Comparison of ENCODE assay signal across 25 cellular contexts in genomic region chr15:82649226-82649999, GRCh38. TPM values are rescaled to one million over a fixed set of nuclear protein-coding genes. Genes with fewer than 3 reads are reported as not detected.
A peak's percentile ranks its signal among the peaks of the same experiment; 100 is the strongest.
DNase-seq lines count a peak whose midpoint lies in the region; ATAC-seq and TF ChIP-seq lines count a peak whose summit lies in the region.
"Had no signal": no experiment of that assay in that cellular context is flagged by ENCODE, and none has a peak within 500 bp of the region (broad histone marks: within the 10 kb centered on the region; RNA-seq: fewer than 3 reads in every experiment).

No MANE protein-coding gene starts in this region.

- no peak overlapping the region for H3K9ac ChIP-seq in Karpas-422 (ENCODE audit: low read length)
- H3K9ac ChIP-seq: KMS-11 had no signal

- no peak for DNase-seq in CD4-positive, alpha-beta memory T cell
- no peak for DNase-seq in Karpas-422
- peak; percentile 50 for DNase-seq in cerebellum (ENCODE audit: low spot score)
- DNase-seq in dedifferentiated amniotic fluid mesenchymal stem cell (ENCODE audit: extremely low spot score): no peak
- no peak for DNase-seq in NCI-H446 treated with DMSO at 0.1 percent for 48 hours (lab: John Stamatoyannopoulos, UW)
- DNase-seq: activated CD4-positive, alpha-beta T cell treated with anti-CD3 and anti-CD28 coated beads for 1 hour; activated CD8-positive, alpha-beta memory T cell treated with anti-CD3 and anti-CD28 coated beads, Interleukin-2, amount 10 ng/mL, durations not matched to agents 7 days and 5 days; activated gamma-delta T cell; aorta; colonic mucosa; COR-L47; EL; foreskin keratinocyte; HFFc6; NCI-H1092 treated with DMSO at 0.1 percent for 48 hours; NCI-H2081 treated with DMSO at 0.1 percent for 48 hours; NCI-H510A treated with DMSO at 0.1 percent for 48 hours; Right ventricle myocardium superior; stimulated activated CD4-positive, alpha-beta T cell treated with anti-CD3 and anti-CD28 coated beads, Interleukin-2, amount 100 ng/mL, for 24 hours had no signal

- H4K20me1 ChIP-seq in Karpas-422 (ENCODE audit: insufficient read depth, low read depth, low read length): no peaks in the 10 kb centered on the region

- no peaks in the 10 kb centered on the region for H3K36me3 Mint-ChIP-seq in CD4-positive, alpha-beta memory T cell
- H3K36me3 Mint-ChIP-seq in nephron (ENCODE audit: low read depth): no peaks in the 10 kb centered on the region
- H3K36me3 Mint-ChIP-seq: activated CD8-positive, alpha-beta memory T cell treated with anti-CD3 and anti-CD28 coated beads, Interleukin-2, amount 10 ng/mL, durations not matched to agents 7 days and 5 days had no signal

- H3K4me2 ChIP-seq in Karpas-422 (ENCODE audit: low read depth, low read length, poor library complexity, severe bottlenecking): peak overlapping the region; percentile 21
- H3K4me2 ChIP-seq: KMS-11 had no signal

- H3K36me3 ChIP-seq in CD4-positive, alpha-beta memory T cell (ENCODE audit: insufficient read depth, low read length): no peaks in the 10 kb centered on the region
- no peaks in the 10 kb centered on the region for H3K36me3 ChIP-seq in Karpas-422 (ENCODE audit: insufficient read depth, low read length)
- H3K36me3 ChIP-seq: colonic mucosa, ovary, vagina had no signal

- H3K27ac ChIP-seq in CD4-positive, alpha-beta memory T cell (ENCODE audit: low read depth, low read length): no peak overlapping the region
- H3K27ac ChIP-seq in Karpas-422 (ENCODE audit: low read length): no peak overlapping the region
- H3K27ac ChIP-seq: colonic mucosa, foreskin keratinocyte, KMS-11 had no signal

- H3K79me2 ChIP-seq in Karpas-422 (ENCODE audit: low read length): no peaks in the 10 kb centered on the region

- POLR2A ChIA-PET in CD4-positive, alpha-beta memory T cell (lab: Charles Lee; ENCODE audit: partially characterized antibody): interaction anchor here (1.1 kb wide), 1 partner anchor 30 kb away, joined by 3 read pairs; no protein-coding TSS in a partner anchor

- peaks cover 12% of the 10 kb centered on the region for H3K27me3 ChIP-seq in CD4-positive, alpha-beta memory T cell (ENCODE audit: insufficient read depth, low read length)
- H3K27me3 ChIP-seq in Karpas-422 (ENCODE audit: low read length): no peaks in the 10 kb centered on the region
- H3K27me3 ChIP-seq: ovary, vagina had no signal

- no peaks in the 10 kb centered on the region for H3K9me3 ChIP-seq in CD4-positive, alpha-beta memory T cell (ENCODE audit: control insufficient read depth in 1 of 2, low read length in 2 of 2)
- H3K9me3 ChIP-seq in Karpas-422 (ENCODE audit: low read length): no peaks in the 10 kb centered on the region
- H3K9me3 ChIP-seq: colonic mucosa, ovary, vagina had no signal

- H3K4me3 ChIP-seq in CD4-positive, alpha-beta memory T cell (ENCODE audit: low read length in 2 of 2): no peak overlapping the region
- H3K4me3 ChIP-seq in Karpas-422 (ENCODE audit: low read length): no peak overlapping the region
- H3K4me3 ChIP-seq: colonic mucosa had no signal

- H3K27ac Mint-ChIP-seq in CD4-positive, alpha-beta memory T cell: no peak overlapping the region
- no peak overlapping the region for H3K27ac Mint-ChIP-seq in nephron
- H3K27ac Mint-ChIP-seq: activated CD8-positive, alpha-beta memory T cell treated with anti-CD3 and anti-CD28 coated beads, Interleukin-2, amount 10 ng/mL, durations not matched to agents 7 days and 5 days; HFFc6 had no signal

- no peak overlapping the region for H2AFZ ChIP-seq in Karpas-422 (ENCODE audit: low read length)

- peaks cover 3 to 15% (median 9%) of the 10 kb centered on the region in 4 donors for H3K4me1 Mint-ChIP-seq in CD4-positive, alpha-beta memory T cell
- H3K4me1 Mint-ChIP-seq in nephron: no peaks in the 10 kb centered on the region

- CTCF ChIA-PET in CD4-positive, alpha-beta memory T cell (lab: Charles Lee; ENCODE audit: partially characterized antibody): interaction anchor here (1.0 kb wide), 1 partner anchor 10 kb away, joined by 3 read pairs; no protein-coding TSS in a partner anchor

- intact Hi-C loops in CD4-positive, alpha-beta memory T cell (cut with micrococcal nuclease): no loop called here

- peaks cover 30 to 36% of the 10 kb centered on the region in 2 donors for H3K27me3 Mint-ChIP-seq in CD4-positive, alpha-beta memory T cell
- H3K27me3 Mint-ChIP-seq in nephron (ENCODE audit: low read depth): peaks cover 92% of the 10 kb centered on the region

- H3K9me2 ChIP-seq in Karpas-422 (replicated peaks; ENCODE audit: insufficient read depth, low read length): no peaks in the 10 kb centered on the region

- TF ChIP-seq CTCF in nephron (IDR thresholded peaks at IDR 0.05; ENCODE audit: unreplicated experiment in 3 of 3): no peak

- H3K9me3 Mint-ChIP-seq in CD4-positive, alpha-beta memory T cell: peaks cover 0 to 3% (median 0%) of the 10 kb centered on the region in 8 donors
- no peaks in the 10 kb centered on the region for H3K9me3 Mint-ChIP-seq in nephron
- H3K9me3 Mint-ChIP-seq: HFFc6 had no signal

- peak overlapping the region in 6 of 8 donors; percentile 33 to 84 (median 70) for H3K4me3 Mint-ChIP-seq in CD4-positive, alpha-beta memory T cell
- peak overlapping the region; percentile 19 to 63 (median 60) for H3K4me3 Mint-ChIP-seq in nephron
- H3K4me3 Mint-ChIP-seq: activated CD8-positive, alpha-beta memory T cell treated with anti-CD3 and anti-CD28 coated beads, Interleukin-2, amount 10 ng/mL, durations not matched to agents 7 days and 5 days had no signal

- H3K4me1 ChIP-seq in CD4-positive, alpha-beta memory T cell (ENCODE audit: insufficient read depth, low read length): peaks cover 17% of the 10 kb centered on the region
- peaks cover 22% of the 10 kb centered on the region for H3K4me1 ChIP-seq in Karpas-422 (ENCODE audit: low read length)
- H3K4me1 ChIP-seq: colonic mucosa, foreskin keratinocyte had no signal

- no peak for ATAC-seq in HG02870 (IDR thresholded peaks at IDR 0.05; ENCODE audit: unreplicated experiment)
- ATAC-seq in GM18907 (IDR thresholded peaks at IDR 0.05; ENCODE audit: unreplicated experiment): no peak
- ATAC-seq: activated CD8-positive, alpha-beta memory T cell treated with anti-CD3 and anti-CD28 coated beads, Interleukin-2, amount 10 ng/mL, durations not matched to agents 7 days and 5 days had no signal

RNA-seq across cellular contexts. Expression of gene CPEB1, which starts 2.2 kb away (rescaled TPM):
- total RNA-seq in CD4-positive, alpha-beta memory T cell: under 1 TPM; 0.17 to 0.38 TPM
- polyA plus RNA-seq in CD4-positive, alpha-beta memory T cell: under 1 TPM; 0.39 to 0.55 TPM
- not detected in 2 replicates for total RNA-seq in Karpas-422 (2014; rRNA removed; shearing (Covaris generic); ENCODE audit: low replicate concordance)
- 4.4 TPM for total RNA-seq in cerebellum
- total RNA-seq: activated CD8-positive, alpha-beta memory T cell treated with anti-CD3 and anti-CD28 coated beads, Interleukin-2, amount 10 ng/mL, durations not matched to agents 7 days and 5 days; foreskin keratinocyte had no signal
- polyA plus RNA-seq: foreskin keratinocyte had no signal
